24 cellular contexts compared by ENCODE assay signal in genomic region chr1:17206196-17206595, GRCh38. TPM values are rescaled to one million over a fixed set of nuclear protein-coding genes. Genes with fewer than 3 reads are reported as not detected.
DNase-seq lines count a peak whose midpoint lies in the region; FAIRE-seq and TF ChIP-seq lines count a peak whose summit lies in the region.
"Had no signal": no experiment of that assay in that cellular context is flagged by ENCODE, and none has a peak within 500 bp of the region (broad histone marks: within the 10 kb centered on the region; RNA-seq: fewer than 3 reads in every experiment).

No MANE protein-coding gene starts in this region.

- H3K4me3 ChIP-seq in BLaER1 (no peak overlapping the region), kidney (ENCODE audit: low read length in 2 of 2) (no peak overlapping the region), neuronal stem cell (ENCODE audit: low read length in 2 of 2) (no peak overlapping the region)
- H3K4me3 ChIP-seq: A549, GM12878, K562, MG63, Peyer's patch, SJSA1 had no signal

- no peak for TF ChIP-seq EP300 in Ishikawa (IDR thresholded peaks at IDR 0.05; ENCODE audit: borderline replicate concordance)

- H3K36me3 ChIP-seq in BLaER1 (no peaks in the 10 kb centered on the region), kidney (ENCODE audit: control insufficient read depth in 1 of 2, insufficient read depth in 2 of 2, low read length in 2 of 2) (no peaks in the 10 kb centered on the region), neuronal stem cell (replicated peaks in 1 of 2; ENCODE audit: control insufficient read depth in 2 of 2, insufficient read depth in 2 of 2, low read length in 2 of 2) (no peaks in the 10 kb centered on the region)
- H3K36me3 ChIP-seq: BE2C, MG63, Peyer's patch, SJSA1 had no signal

- no peak overlapping the region for H2AK5ac ChIP-seq in neuronal stem cell (ENCODE audit: low read depth, low read length)

- H3K9me3 ChIP-seq in BLaER1 (no peaks in the 10 kb centered on the region), kidney (ENCODE audit: control insufficient read depth in 1 of 2, low read length in 2 of 2) (no peaks in the 10 kb centered on the region), neuronal stem cell (replicated peaks in 1 of 2; ENCODE audit: control insufficient read depth in 2 of 2, insufficient read depth in 1 of 2, low read depth in 1 of 2, low read length in 2 of 2) (no peaks in the 10 kb centered on the region)
- H3K9me3 ChIP-seq: A549, BE2C, MG63, Peyer's patch, SJSA1 had no signal

- H2BK12ac ChIP-seq in neuronal stem cell (ENCODE audit: low read length), result no peak overlapping the region

- H3K18ac ChIP-seq in neuronal stem cell (ENCODE audit: low read length), result peak overlapping the region; percentile 51

- peak overlapping the region; percentile 64 for H2BK15ac ChIP-seq in neuronal stem cell (ENCODE audit: low read length)

- no CpG with 5 or more reads among the region's 4 CpGs for WGBS in neuronal stem cell (ENCODE audit: extremely low coverage in 2 of 2, insufficient read length in 2 of 2, insufficient replicate concordance in 1 of 2), 2 donors

- no peaks in the 10 kb centered on the region for H4K20me1 ChIP-seq in BLaER1

- H3K14ac ChIP-seq in neuronal stem cell (ENCODE audit: low read length), result no peak overlapping the region

- H3K9ac ChIP-seq in BLaER1 (no peak overlapping the region), kidney (ENCODE audit: low read length in 2 of 2) (no peak overlapping the region), neuronal stem cell (ENCODE audit: low read depth, low read length, poor library complexity) (no peak overlapping the region)

- peak; percentile 46 for DNase-seq in kidney
- no peak for DNase-seq in neuronal stem cell (ENCODE audit: low spot score)
- DNase-seq in A172 (ENCODE audit: low spot score), result no peak
- no peak for DNase-seq in effector CD8-positive, alpha-beta T cell (lab: John Stamatoyannopoulos, UW)
- no peak for DNase-seq in activated CD4-positive, alpha-beta T cell treated with anti-CD3 and anti-CD28 coated beads for 48 hours
- DNase-seq: BE2C; CD4-positive, alpha-beta T cell; COR-L47; DMS 273 treated with DMSO at 0.1 percent for 48 hours; DND-41; MG63; NCI-H1417; NCI-H187 treated with DMSO at 0.1 percent for 48 hours; NCI-H510A; NCI-H748 treated with DMSO at 0.1 percent for 48 hours; Peyer's patch had no signal

- no peak for FAIRE-seq in kidney (lab: Jason Lieb, UNC)
- FAIRE-seq: A549, GM12878, H54, K562 had no signal

- no peaks in the 10 kb centered on the region for H3K79me1 ChIP-seq in neuronal stem cell (ENCODE audit: low read depth, low read length)

- H2BK5ac ChIP-seq in neuronal stem cell (ENCODE audit: low read length), result no peak overlapping the region

- H3K4ac ChIP-seq in neuronal stem cell (ENCODE audit: low read length), result no peak overlapping the region

- intact Hi-C loops in kidney (cut with DNase I), result no loop called here

- H3K27ac ChIP-seq in BLaER1 (no peak overlapping the region; the same call in 1 of the 2 replicates), kidney (ENCODE audit: low read depth in 2 of 2, low read length in 2 of 2) (no peak overlapping the region), neuronal stem cell (replicated peaks; ENCODE audit: low read length) (no peak overlapping the region)
- H3K27ac ChIP-seq: Peyer's patch, SJSA1 had no signal

- no peak for TF ChIP-seq RAD21 in Ishikawa (IDR thresholded peaks at IDR 0.05; ENCODE audit: low read depth)

- H4K8ac ChIP-seq in neuronal stem cell (ENCODE audit: low read depth, low read length), result no peak overlapping the region

- no peak for TF ChIP-seq CTCF in kidney (IDR thresholded peaks at IDR 0.05; ENCODE audit: borderline replicate concordance, extremely low read depth, insufficient read depth)

- H2AFZ ChIP-seq in neuronal stem cell (ENCODE audit: low read length), result peak overlapping the region; percentile 21

- no peak overlapping the region for H3K23ac ChIP-seq in neuronal stem cell (ENCODE audit: low read depth, low read length, poor library complexity)

- peaks cover 64% of the 10 kb centered on the region for H3K4me1 ChIP-seq in BLaER1
- peaks cover 0 to 2% of the 10 kb centered on the region in 2 donors for H3K4me1 ChIP-seq in kidney (ENCODE audit: control insufficient read depth in 1 of 2, insufficient read depth in 1 of 2, low read depth in 1 of 2, low read length in 2 of 2)
- peaks cover 7 to 20% of the 10 kb centered on the region in 2 donors for H3K4me1 ChIP-seq in neuronal stem cell (ENCODE audit: control insufficient read depth in 2 of 2, insufficient read depth in 1 of 2, low read depth in 1 of 2, low read length in 2 of 2)
- H3K4me1 ChIP-seq: BE2C, Peyer's patch had no signal

- H3K27me3 ChIP-seq in BLaER1 (no peaks in the 10 kb centered on the region), neuronal stem cell (ENCODE audit: control insufficient read depth in 3 of 3, insufficient read depth in 3 of 3, low read depth in 1 of 3, low read length in 3 of 3) (no peaks in the 10 kb centered on the region)
- H3K27me3 ChIP-seq: BE2C, MG63, Peyer's patch, SJSA1 had no signal

- no peak overlapping the region for H2BK120ac ChIP-seq in neuronal stem cell (ENCODE audit: low read depth, low read length)

- no peak overlapping the region for H4K91ac ChIP-seq in neuronal stem cell (ENCODE audit: low read depth, low read length, poor library complexity)

- peak overlapping the region; percentile 96 for H3K4me2 ChIP-seq in BLaER1
- H3K4me2 ChIP-seq in neuronal stem cell (ENCODE audit: insufficient read depth, low read length, poor library complexity, severe bottlenecking), result no peak overlapping the region

TF ChIP-seq in Ishikawa, 13 proteins besides CTCF, POLR2A, EP300 and RAD21:
- no peak for TF ChIP-seq CREB1 (IDR thresholded peaks at IDR 0.05; ENCODE audit: low read depth)
- 0 out of 2 replicates have a peak, but pooled peaks have one; percentile 32 for TF ChIP-seq ZBTB7A (IDR thresholded peaks at IDR 0.05; ENCODE audit: low read depth)

RNA-seq across cellular contexts. Expression of gene PADI1, which starts 1.3 kb away (rescaled TPM):
- total RNA-seq in kidney, result 1.3 TPM
- polyA plus RNA-seq in kidney (ENCODE audit: insufficient read depth, low read depth, low replicate concordance), result not detected
- polyA plus RNA-seq in neuronal stem cell (2013, experiment 1 of 2), result 0.18 TPM
- 0.11 TPM for polyA plus RNA-seq in neuronal stem cell (2013, experiment 2 of 2)
- total RNA-seq in A172 (2014; rRNA removed; shearing (Covaris generic)), result 1.7 and 3.5 TPM in 2 replicates
- total RNA-seq: CD4-positive, alpha-beta T cell; GM12878; K562; Peyer's patch; Right ventricle myocardium inferior had no signal
- polyA plus RNA-seq: K562 had no signal

RNA-seq across cellular contexts. Expression of gene PADI3, which starts 42.7 kb away (rescaled TPM):
- not detected for total RNA-seq in kidney
- not detected for polyA plus RNA-seq in kidney (ENCODE audit: insufficient read depth, low read depth, low replicate concordance)
- polyA plus RNA-seq in neuronal stem cell (2013, experiment 1 of 2), result 0.38 TPM
- 0.36 TPM for polyA plus RNA-seq in neuronal stem cell (2013, experiment 2 of 2)
- total RNA-seq in A172 (2014; rRNA removed; shearing (Covaris generic)), result 2.1 and 5.4 TPM in 2 replicates
- total RNA-seq: CD4-positive, alpha-beta T cell; GM12878; K562; Peyer's patch; Right ventricle myocardium inferior had no signal
- polyA plus RNA-seq: K562 had no signal
